Comparison of ENCODE assay signal across 12 cellular contexts in genomic region chr1:13893456-13893855, GRCh38.
DNase-seq lines count a peak whose midpoint lies in the region; ATAC-seq, FAIRE-seq and TF ChIP-seq lines count a peak whose summit lies in the region.
"Had no signal": no experiment of that assay in that cellular context is flagged by ENCODE, and none has a peak within 500 bp of the region (broad histone marks: within the 10 kb centered on the region; RNA-seq: fewer than 3 reads in every experiment).

No MANE protein-coding gene starts in this region.

- H3K9me3 ChIP-seq in iPS-15b (ENCODE audit: control insufficient read depth, insufficient read depth, low read length): no peaks in the 10 kb centered on the region
- H3K9me3 ChIP-seq in psoas muscle: no peaks in the 10 kb centered on the region
- H3K9me3 ChIP-seq: HAP-1 had no signal

- TF ChIP-seq CTCF in WTC11 (IDR thresholded peaks at IDR 0.05) (no peak), psoas muscle (IDR thresholded peaks at IDR 0.05) (no peak)

- H3K79me2 ChIP-seq in ACC112 (ENCODE audit: control insufficient read depth, insufficient read depth, low read length, unreplicated experiment): no peaks in the 10 kb centered on the region

- H3K9ac ChIP-seq in iPS-15b (ENCODE audit: low read depth, low read length): no peak overlapping the region

- H3K27ac ChIP-seq in ACC112 (ENCODE audit: low read depth, low read length) (no peak overlapping the region), psoas muscle (no peak overlapping the region)

- H3K36me3 ChIP-seq in ACC112 (ENCODE audit: insufficient read depth, low read length) (no peaks in the 10 kb centered on the region), iPS-15b (ENCODE audit: control insufficient read depth, insufficient read depth, low read length) (no peaks in the 10 kb centered on the region), psoas muscle (ENCODE audit: insufficient read depth in 1 of 2, low read depth in 1 of 2) (no peaks in the 10 kb centered on the region)
- H3K36me3 ChIP-seq: HAP-1 had no signal

- POLR2A ChIA-PET in WTC11 (lab: Charles Lee): no interaction called here

- H3K4me1 ChIP-seq in ACC112 (ENCODE audit: control insufficient read depth, insufficient read depth, low read length, unreplicated experiment): peaks cover 5% of the 10 kb centered on the region
- H3K4me1 ChIP-seq in iPS-15b (ENCODE audit: control insufficient read depth, insufficient read depth, low read length): no peaks in the 10 kb centered on the region
- H3K4me1 ChIP-seq in psoas muscle: no peaks in the 10 kb centered on the region
- H3K4me1 ChIP-seq: HAP-1 had no signal

- H3K27me3 Mint-ChIP-seq in WTC11 (ENCODE audit: low read depth): peaks cover 55% of the 10 kb centered on the region

- no peaks in the 10 kb centered on the region for H3K36me3 Mint-ChIP-seq in WTC11

- peak overlapping the region; percentile 41 for H2AFZ ChIP-seq in ACC112 (ENCODE audit: low read length, unreplicated experiment)

- no peak overlapping the region for H3K27ac Mint-ChIP-seq in WTC11

- no peaks in the 10 kb centered on the region for H3K27me3 ChIP-seq in ACC112 (ENCODE audit: insufficient read depth, low read length)
- peaks cover 69% of the 10 kb centered on the region for H3K27me3 ChIP-seq in iPS-15b (ENCODE audit: control insufficient read depth, insufficient read depth, low read length)
- H3K27me3 ChIP-seq in psoas muscle (ENCODE audit: insufficient read depth in 3 of 3, low read length in 2 of 3): peaks cover 10 to 66% (median 19%) of the 10 kb centered on the region in 3 donors

- intact Hi-C loops in psoas muscle (cut with DNase I): no loop called here

- no peak for FAIRE-seq in urothelium cell line (lab: Jason Lieb, UNC)

- peaks cover 15% of the 10 kb centered on the region for H3K4me1 Mint-ChIP-seq in WTC11

- H3K4me3 Mint-ChIP-seq in WTC11: peak overlapping the region; percentile 74

- H3K9me3 Mint-ChIP-seq in WTC11: peaks cover 4% of the 10 kb centered on the region; the same call in 1 of the 2 replicates

- CTCF ChIA-PET in WTC11 (lab: Charles Lee): interaction anchor here (0.8 to 1.1 kb wide), 2 partner anchors 64 to 1430 kb away, joined by 3 to 4 read pairs; no protein-coding TSS in a partner anchor

- no peak for ATAC-seq in WTC11
- ATAC-seq in psoas muscle: no peak
- no peak for ATAC-seq in HG03439 (IDR thresholded peaks at IDR 0.05; ENCODE audit: unreplicated experiment)
- ATAC-seq in HG03571 (IDR thresholded peaks at IDR 0.05; ENCODE audit: unreplicated experiment): no peak
- no peak for ATAC-seq in GM21381 (IDR thresholded peaks at IDR 0.05; ENCODE audit: unreplicated experiment)

- DNase-seq in WTC11 (ENCODE audit: low spot score) (no peak), psoas muscle (no peak), urothelium cell line (ENCODE audit: low spot score) (no peak)
- DNase-seq: activated CD4-positive, alpha-beta T cell treated with anti-CD3 and anti-CD28 coated beads, Interleukin-2, amount 50 U/mL, for 1 hour; activated naive CD4-positive, alpha-beta T cell treated with Interleukin-2 at 50 U/mL for 16 hours; dermis blood vessel endothelial cell had no signal

- WGBS in psoas muscle, 3 donors: 37 to 50% (median 45%) methylated on average over 14 of the region's 14 CpGs

- H3K4me3 ChIP-seq in ACC112 (ENCODE audit: low read depth, low read length): peak overlapping the region; percentile 84
- peak overlapping the region; percentile 60 for H3K4me3 ChIP-seq in iPS-15b (ENCODE audit: low read depth, low read length)
- H3K4me3 ChIP-seq in psoas muscle: peak overlapping the region; percentile 57
- H3K4me3 ChIP-seq: HAP-1 had no signal

TF ChIP-seq in WTC11, 78 proteins besides CTCF, POLR2A, EP300 and RAD21:
- TF ChIP-seq, protein P1, sequence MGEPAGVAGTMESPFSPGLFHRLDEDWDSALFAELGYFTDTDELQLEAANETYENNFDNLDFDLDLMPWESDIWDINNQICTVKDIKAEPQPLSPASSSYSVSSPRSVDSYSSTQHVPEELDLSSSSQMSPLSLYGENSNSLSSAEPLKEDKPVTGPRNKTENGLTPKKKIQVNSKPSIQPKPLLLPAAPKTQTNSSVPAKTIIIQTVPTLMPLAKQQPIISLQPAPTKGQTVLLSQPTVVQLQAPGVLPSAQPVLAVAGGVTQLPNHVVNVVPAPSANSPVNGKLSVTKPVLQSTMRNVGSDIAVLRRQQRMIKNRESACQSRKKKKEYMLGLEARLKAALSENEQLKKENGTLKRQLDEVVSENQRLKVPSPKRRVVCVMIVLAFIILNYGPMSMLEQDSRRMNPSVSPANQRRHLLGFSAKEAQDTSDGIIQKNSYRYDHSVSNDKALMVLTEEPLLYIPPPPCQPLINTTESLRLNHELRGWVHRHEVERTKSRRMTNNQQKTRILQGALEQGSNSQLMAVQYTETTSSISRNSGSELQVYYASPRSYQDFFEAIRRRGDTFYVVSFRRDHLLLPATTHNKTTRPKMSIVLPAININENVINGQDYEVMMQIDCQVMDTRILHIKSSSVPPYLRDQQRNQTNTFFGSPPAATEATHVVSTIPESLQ (CRISPR knock-in tag; IDR thresholded peaks at IDR 0.05): no peak
- TF ChIP-seq CDX4 (CRISPR knock-in tag; IDR thresholded peaks at IDR 0.05; ENCODE audit: borderline replicate concordance) (no peak), RELA (CRISPR knock-in tag; IDR thresholded peaks at IDR 0.05; ENCODE audit: borderline replicate concordance) (no peak), NR2C2 (CRISPR knock-in tag; IDR thresholded peaks at IDR 0.05) (no peak), CREB1 (CRISPR knock-in tag; IDR thresholded peaks at IDR 0.05) (no peak)
- TF ChIP-seq, protein P2, sequence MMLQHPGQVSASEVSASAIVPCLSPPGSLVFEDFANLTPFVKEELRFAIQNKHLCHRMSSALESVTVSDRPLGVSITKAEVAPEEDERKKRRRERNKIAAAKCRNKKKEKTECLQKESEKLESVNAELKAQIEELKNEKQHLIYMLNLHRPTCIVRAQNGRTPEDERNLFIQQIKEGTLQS (CRISPR knock-in tag; conservative IDR thresholded peaks at IDR 0.05): no peak
